ENCODE assay signal across 1 cellular context in genomic region chr1:202148391-202148790, GRCh38.
TF ChIP-seq lines count a peak whose summit lies in the region.

No MANE protein-coding gene starts in this region.

TF ChIP-seq in GM12891, 5 proteins besides CTCF, POLR2A, EP300 and RAD21:
- TF ChIP-seq POLR2AphosphoS5 (IDR thresholded peaks at IDR 0.05; ENCODE audit: low read depth, low read length) (no peak), POU2F2 (IDR thresholded peaks at IDR 0.05; ENCODE audit: low read depth, low read length) (no peak), SPI1 (IDR thresholded peaks at IDR 0.05; ENCODE audit: low read depth, low read length) (no peak), TAF1 (IDR thresholded peaks at IDR 0.05; ENCODE audit: low read depth, low read length) (no peak), PAX5 (IDR thresholded peaks at IDR 0.05; ENCODE audit: insufficient read depth, low read length, severe bottlenecking) (no peak)
